Comparison of ENCODE assay signal across 25 cellular contexts in the genomic region with DNA sequence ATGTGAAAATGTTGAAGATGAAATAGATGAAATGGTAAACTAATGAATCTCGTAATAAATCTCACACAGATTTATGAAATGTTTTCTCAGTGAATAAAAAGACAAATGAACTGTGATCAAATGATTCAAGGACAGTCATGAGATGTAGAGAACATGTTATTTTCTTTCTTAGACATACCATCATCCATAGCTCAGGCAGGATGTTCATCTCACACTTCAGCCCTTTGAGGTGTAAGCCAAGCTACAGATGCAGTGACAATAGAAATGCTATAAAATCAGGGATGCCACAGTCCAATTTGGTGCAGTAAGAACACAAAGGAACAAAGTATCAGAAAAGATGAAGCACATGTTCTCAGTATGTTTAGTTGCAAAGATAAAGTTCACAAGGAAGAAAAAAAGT.
"Had no signal": no experiment of that assay in that cellular context is flagged by ENCODE, and none has a peak within 500 bp of the region (broad histone marks: within the 10 kb centered on the region; RNA-seq: fewer than 3 reads in every experiment).

No MANE protein-coding gene starts in this region.

- H3K4me3 ChIP-seq: body of pancreas, colonic mucosa, gastroesophageal sphincter, heart left ventricle, left lung, ovary, skin epidermis, uterus had no signal

- H3K27me3 ChIP-seq: body of pancreas, colonic mucosa, gastroesophageal sphincter, heart left ventricle, left lung, ovary, uterus had no signal

- FAIRE-seq: endometrium had no signal

- DNase-seq: activated CD4-positive, alpha-beta memory T cell treated with anti-CD3 and anti-CD28 coated beads for 36 hours; activated CD4-positive, alpha-beta T cell treated with anti-CD3 and anti-CD28 coated beads, Interleukin-2, amount 10 ng/mL, durations not matched to agents 24 days and 14 days; activated CD4-positive, CD25-positive, alpha-beta regulatory T cell treated with anti-CD3 and anti-CD28 coated beads, Interleukin-2, amount 50 U/mL, for 72 hours; activated T-cell treated with anti-CD3 and anti-CD28 coated beads, Interleukin-2, amount 50 U/mL, for 48 hours; anterior cingulate cortex; body of pancreas; cerebellar nuclear complex; colonic mucosa; effector CD8-positive, alpha-beta T cell; heart left ventricle; ovary; stimulated activated CD4-positive, alpha-beta T cell treated with anti-CD3 and anti-CD28 coated beads, Interleukin-4, amount 100 ng/mL, for 24 hours; stimulated activated naive CD8-positive, alpha-beta T cell treated with anti-CD3 and anti-CD28 coated beads, Interleukin-15, amount 100 ng/mL, for 72 hours; substantia nigra; uterus had no signal

- H3K36me3 ChIP-seq: colonic mucosa, gastroesophageal sphincter, heart left ventricle, left lung, ovary, uterus had no signal

- H3K36me3 Mint-ChIP-seq: activated CD4-positive, alpha-beta memory T cell treated with anti-CD3 and anti-CD28 coated beads for 36 hours; activated naive CD4-positive, alpha-beta T cell treated with anti-CD3 and anti-CD28 coated beads, Interleukin-2, amount 50 U/mL, for 24 hours; stimulated activated memory B cell treated with anti-CD40 and anti-IgM and Interleukin-4, amounts not matched to agents 10 μg/mL and 1 μg/mL and 100 μg/mL, for 72 hours had no signal

- H3K9me3 Mint-ChIP-seq: activated CD4-positive, alpha-beta memory T cell treated with anti-CD3 and anti-CD28 coated beads for 36 hours; activated naive CD4-positive, alpha-beta T cell treated with anti-CD3 and anti-CD28 coated beads, Interleukin-2, amount 50 U/mL, for 24 hours; activated T-helper 2 cell treated with anti-CD3 and anti-CD28 coated beads, Interferon-gamma antibody, Interleukin-2, Interleukin-4, amounts not matched to agents 10 μg/mL and 5 μg/mL and 100 μg/mL, durations not matched to agents 14 hours and 24 hours and 36 hours; stimulated activated naive CD8-positive, alpha-beta T cell treated with anti-CD3 and anti-CD28 coated beads, Interleukin-15, amount 100 ng/mL, for 72 hours; type B pancreatic cell had no signal

- H3K9me3 ChIP-seq: body of pancreas, colonic mucosa, gastroesophageal sphincter, heart left ventricle, left lung, ovary, uterus had no signal

- H3K4me3 Mint-ChIP-seq: activated CD4-positive, alpha-beta memory T cell treated with anti-CD3 and anti-CD28 coated beads for 36 hours; activated CD4-positive, alpha-beta T cell treated with anti-CD3 and anti-CD28 coated beads, Interleukin-2, amount 10 ng/mL, durations not matched to agents 24 days and 14 days; activated naive CD4-positive, alpha-beta T cell treated with anti-CD3 and anti-CD28 coated beads, Interleukin-2, amount 50 U/mL, for 24 hours; stimulated activated memory B cell treated with anti-CD40 and anti-IgM and Interleukin-4, amounts not matched to agents 10 μg/mL and 1 μg/mL and 100 μg/mL, for 72 hours; stimulated activated naive CD8-positive, alpha-beta T cell treated with anti-CD3 and anti-CD28 coated beads, Interleukin-15, amount 100 ng/mL, for 72 hours; type B pancreatic cell had no signal

- ATAC-seq: body of pancreas; gastroesophageal sphincter; heart left ventricle; left lung; sciatic nerve; stimulated activated memory B cell treated with anti-CD40 and anti-IgM and Interleukin-4, amounts not matched to agents 10 μg/mL and 1 μg/mL and 100 μg/mL, for 72 hours; stimulated activated naive CD8-positive, alpha-beta T cell treated with anti-CD3 and anti-CD28 coated beads, Interleukin-15, amount 100 ng/mL, for 72 hours had no signal

- H3K4me1 ChIP-seq: colonic mucosa, gastroesophageal sphincter, heart left ventricle, left lung, uterus had no signal

- H3K27ac ChIP-seq: body of pancreas, colonic mucosa, gastroesophageal sphincter, heart left ventricle, left lung, ovary, skin epidermis, uterus had no signal

- H3K27me3 Mint-ChIP-seq: activated CD4-positive, alpha-beta memory T cell treated with anti-CD3 and anti-CD28 coated beads for 36 hours; progenitor cell of endocrine pancreas; stimulated activated memory B cell treated with anti-CD40 and anti-IgM and Interleukin-4, amounts not matched to agents 10 μg/mL and 1 μg/mL and 100 μg/mL, for 72 hours; type B pancreatic cell had no signal

- H3K27ac Mint-ChIP-seq: activated CD4-positive, alpha-beta memory T cell treated with anti-CD3 and anti-CD28 coated beads for 36 hours; activated CD4-positive, alpha-beta T cell treated with anti-CD3 and anti-CD28 coated beads, Interleukin-2, amount 10 ng/mL, durations not matched to agents 24 days and 14 days; activated naive CD4-positive, alpha-beta T cell treated with anti-CD3 and anti-CD28 coated beads, Interleukin-2, amount 50 U/mL, for 24 hours; activated T-helper 2 cell treated with anti-CD3 and anti-CD28 coated beads, Interferon-gamma antibody, Interleukin-2, Interleukin-4, amounts not matched to agents 10 μg/mL and 5 μg/mL and 100 μg/mL, durations not matched to agents 14 hours and 24 hours and 36 hours; progenitor cell of endocrine pancreas; stimulated activated memory B cell treated with anti-CD40 and anti-IgM and Interleukin-4, amounts not matched to agents 10 μg/mL and 1 μg/mL and 100 μg/mL, for 72 hours; type B pancreatic cell had no signal

- H3K4me1 Mint-ChIP-seq: stimulated activated memory B cell treated with anti-CD40 and anti-IgM and Interleukin-4, amounts not matched to agents 10 μg/mL and 1 μg/mL and 100 μg/mL, for 72 hours had no signal
